In genomic region chr5:175728885-175729828, GRCh38 we compare ENCODE assay signal across 8 cellular contexts.
DNase-seq lines count a peak whose midpoint lies in the region; ATAC-seq and TF ChIP-seq lines count a peak whose summit lies in the region.

No MANE protein-coding gene starts in this region.

- no peak overlapping the region for H3K27ac ChIP-seq in brain microvascular endothelial cell

- H3K4me3 ChIP-seq in brain microvascular endothelial cell (ENCODE audit: low read depth, low read length) = no peak overlapping the region

- DNase-seq in EH (ENCODE audit: low read depth) = peak; percentile 2
- DNase-seq in brain microvascular endothelial cell = peak; percentile 4
- peak; percentile 76 for DNase-seq in left kidney (ENCODE audit: low read depth, low spot score)
- DNase-seq in NK-92 treated with Interleukin-12 subunit alpha and Interleukin-12 subunit beta, amount 100 ng/mL, for 24 hours (lab: John Stamatoyannopoulos, UW) = no peak
- no peak for DNase-seq in ureter (ENCODE audit: low spot score)
- DNase-seq in NOMO-1 treated with dmso at 0.1 percent for 144 hours (lab: John Stamatoyannopoulos, UW; ENCODE audit: unreplicated experiment) = no peak

- H3K27me3 ChIP-seq in brain microvascular endothelial cell (replicated peaks) = no peaks in the 10 kb centered on the region

- ATAC-seq in HG02938 (IDR thresholded peaks at IDR 0.05; ENCODE audit: unreplicated experiment) (peak; percentile 13), HG02973 (IDR thresholded peaks at IDR 0.05; ENCODE audit: unreplicated experiment) (no peak)

- no peaks in the 10 kb centered on the region for H3K36me3 ChIP-seq in brain microvascular endothelial cell (replicated peaks)

- in situ Hi-C loops in brain microvascular endothelial cell (cut with HindIII; ENCODE audit: low pct_ligation_motif_present, low sequenced_read_pairs) = no loop called here

- peak; percentile 32 for TF ChIP-seq CTCF in brain microvascular endothelial cell (IDR thresholded peaks at IDR 0.05; ENCODE audit: low read depth, low read length, missing control alignments)

Comparison
In these comparisons a context has a peak if more than half of its experiments do, and no peak if none do; other contexts are left out.
1. DNase-seq: peak in EH (single experiment), brain microvascular endothelial cell (single experiment) and left kidney (single experiment); none in NK-92 treated with Interleukin-12 subunit alpha and Interleukin-12 subunit beta, amount 100 ng/mL, for 24 hours (single experiment), ureter (single experiment) and NOMO-1 treated with dmso at 0.1 percent for 144 hours (single experiment).